1 cellular context compared by ENCODE assay signal in genomic region chr20:62624325-62624690, GRCh38.
TF ChIP-seq lines count a peak whose summit lies in the region.

No MANE protein-coding gene starts in this region.

TF ChIP-seq in GM12878, 131 proteins besides CTCF, POLR2A, EP300 and RAD21 (continued from another document and continues in another):
- TF ChIP-seq ZBTB40 (IDR thresholded peaks at IDR 0.05; ENCODE audit: borderline replicate concordance) (no peak), MEF2B (IDR thresholded peaks at IDR 0.05; ENCODE audit: partially characterized antibody, poor library complexity, severe bottlenecking) (no peak), ZNF207 (IDR thresholded peaks at IDR 0.05; ENCODE audit: borderline replicate concordance) (no peak), E2F8 (IDR thresholded peaks at IDR 0.05; ENCODE audit: low read depth, partially characterized antibody) (no peak), WRNIP1 (IDR thresholded peaks at IDR 0.05; ENCODE audit: borderline replicate concordance, low read depth, low read length) (no peak), HDAC6 (IDR thresholded peaks at IDR 0.05; ENCODE audit: unreplicated experiment) (no peak), CREB1 (IDR thresholded peaks at IDR 0.05; ENCODE audit: low read depth) (no peak), BHLHE40 (IDR thresholded peaks at IDR 0.05; ENCODE audit: borderline replicate concordance in 1 of 2, low read depth in 2 of 2, low read length in 1 of 2) (peak in 1 of 2 experiments; percentile 50; a peak in 1 of 4 replicates), ASH2L (IDR thresholded peaks at IDR 0.05; ENCODE audit: borderline replicate concordance, low read depth) (no peak), KAT2A (conservative IDR thresholded peaks at IDR 0.05; ENCODE audit: control insufficient read depth, low read depth, low read length) (no peak), NR2F1 (conservative IDR thresholded peaks at IDR 0.05) (peak; percentile 30; the same call in 1 of the 2 replicates), ZZZ3 (IDR thresholded peaks at IDR 0.05; ENCODE audit: control insufficient read depth, insufficient read length, low read depth) (no peak), MEF2A (IDR thresholded peaks at IDR 0.05; ENCODE audit: insufficient read depth, low read depth, low read length) (no peak), JUNB (IDR thresholded peaks at IDR 0.05) (no peak), ATF3 (IDR thresholded peaks at IDR 0.05; ENCODE audit: borderline replicate concordance, extremely low read depth, low read depth, low read length) (no peak), YBX1 (IDR thresholded peaks at IDR 0.05) (no peak), KDM1A (IDR thresholded peaks at IDR 0.05; ENCODE audit: borderline replicate concordance) (no peak), IRF4 (IDR thresholded peaks at IDR 0.05; ENCODE audit: low read depth, low read length) (no peak), CUX1 (IDR thresholded peaks at IDR 0.05; ENCODE audit: insufficient replicate concordance, low read depth, low read length) (no peak), LARP7 (IDR thresholded peaks at IDR 0.05) (0 out of 2 replicates have a peak, but pooled peaks have one; percentile 67), SP1 (IDR thresholded peaks at IDR 0.05; ENCODE audit: low read depth, low read length) (no peak), SPI1 (IDR thresholded peaks at IDR 0.05; ENCODE audit: borderline replicate concordance, insufficient read depth, low read depth, low read length) (no peak), PRDM15 (CRISPR knock-in tag; IDR thresholded peaks at IDR 0.05) (no peak), NBN (IDR thresholded peaks at IDR 0.05) (no peak), MLLT1 (IDR thresholded peaks at IDR 0.05) (no peak), TCF3 (IDR thresholded peaks at IDR 0.05; ENCODE audit: borderline replicate concordance, insufficient read depth, low read depth, low read length) (no peak), TBL1XR1 (IDR thresholded peaks at IDR 0.05; ENCODE audit: low read depth, low read length) (no peak), MYC (IDR thresholded peaks at IDR 0.05; ENCODE audit: insufficient read depth, insufficient read length, insufficient replicate concordance, low read length, severe bottlenecking) (no peak), NR2C1 (IDR thresholded peaks at IDR 0.05) (no peak), SMARCA5 (IDR thresholded peaks at IDR 0.05) (0 out of 2 replicates have a peak, but pooled peaks have one; percentile 62), SIN3A (IDR thresholded peaks at IDR 0.05; ENCODE audit: low read depth, low read length) (no peak), NFXL1 (IDR thresholded peaks at IDR 0.05; ENCODE audit: borderline replicate concordance) (no peak), RELB (IDR thresholded peaks at IDR 0.05; ENCODE audit: low read depth) (no peak), RUNX3 (IDR thresholded peaks at IDR 0.05; ENCODE audit: low read length) (no peak), HCFC1 (IDR thresholded peaks at IDR 0.05; ENCODE audit: low read length) (no peak), MXI1 (IDR thresholded peaks at IDR 0.05; ENCODE audit: low read depth, low read length) (no peak), ZNF274 (IDR thresholded peaks at IDR 0.05; ENCODE audit: insufficient read depth, insufficient read length) (no peak), SRF (IDR thresholded peaks at IDR 0.05; ENCODE audit: low read depth in 2 of 2, low read length in 2 of 2) (no peak), GATAD2B (conservative IDR thresholded peaks at IDR 0.05; ENCODE audit: low read depth) (peak; percentile 38; the same call in 1 of the 2 replicates), CBX5 (IDR thresholded peaks at IDR 0.05; ENCODE audit: low read depth) (no peak), FOXM1 (IDR thresholded peaks at IDR 0.05; ENCODE audit: low read depth, low read length) (no peak), PAX8 (IDR thresholded peaks at IDR 0.05) (no peak), ATF7 (IDR thresholded peaks at IDR 0.05; ENCODE audit: low read depth) (no peak), YY1 (IDR thresholded peaks at IDR 0.05; ENCODE audit: low read depth, low read length) (0 out of 2 replicates have a peak, but pooled peaks have one; percentile 13), RB1 (IDR thresholded peaks at IDR 0.05; ENCODE audit: borderline replicate concordance) (no peak), NFIC (IDR thresholded peaks at IDR 0.05; ENCODE audit: low read depth, low read length) (no peak), HDGF (IDR thresholded peaks at IDR 0.05) (peak; percentile 15; the same call in 1 of the 2 replicates), EZH2 (IDR thresholded peaks at IDR 0.05; ENCODE audit: borderline replicate concordance, control insufficient read depth, low read depth, low read length) (no peak), EED (IDR thresholded peaks at IDR 0.05; ENCODE audit: low read depth) (no peak)
